8 cellular contexts compared by ENCODE assay signal in the genomic region with DNA sequence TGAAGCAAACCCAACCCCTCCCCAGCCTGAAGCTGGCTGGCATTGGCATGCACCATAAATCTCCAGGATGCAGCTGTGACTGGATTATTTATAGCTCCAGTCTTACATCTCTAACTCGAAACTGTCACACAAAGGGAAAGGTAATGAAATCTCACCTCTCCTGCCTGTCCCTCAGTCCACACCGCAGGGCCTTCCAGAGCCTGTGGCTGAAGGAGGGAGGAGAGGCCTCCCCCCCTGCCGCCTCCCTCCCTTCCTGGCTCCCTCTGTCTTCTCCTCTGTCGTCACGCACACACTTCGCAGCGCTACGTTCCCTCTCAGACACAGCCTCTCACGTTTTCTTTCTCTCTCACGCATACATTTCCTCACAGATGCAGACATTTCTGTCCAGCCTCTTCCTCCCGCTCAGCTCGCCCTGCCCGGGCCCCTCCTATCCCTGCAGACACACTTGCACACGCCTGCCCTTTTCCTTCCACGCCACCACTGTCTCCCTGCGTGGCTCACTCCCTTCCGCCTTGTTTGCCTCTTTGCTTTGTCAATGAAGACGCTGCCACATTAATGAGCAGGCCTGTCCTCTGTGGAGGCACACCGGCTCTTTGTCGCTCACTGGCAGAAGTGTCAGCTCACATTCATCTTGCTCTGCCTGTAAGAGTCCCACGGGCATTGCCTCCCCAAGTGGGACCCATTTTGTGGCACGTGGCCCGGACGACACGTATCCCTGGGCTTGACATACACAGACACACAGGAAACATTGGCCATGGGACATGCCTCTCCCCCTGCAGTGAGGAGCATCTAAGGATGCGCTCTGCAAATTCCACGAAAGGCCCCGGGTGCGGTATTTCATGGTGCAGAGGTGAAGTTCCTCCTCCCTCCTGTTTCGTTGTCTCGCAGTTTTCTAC. TPM values are rescaled to one million over a fixed set of nuclear protein-coding genes. Genes with fewer than 3 reads are reported as not detected.
DNase-seq lines count a peak whose midpoint lies in the region; ATAC-seq and TF ChIP-seq lines count a peak whose summit lies in the region.

No MANE protein-coding gene starts in this region.

- BruUV-seq in Panc1 (replicated peaks; lab: Mats Ljungman, UMichigan) = no TSS peak

- no peak overlapping the region for H3K27ac ChIP-seq in Panc1 (ENCODE audit: low read length)
- peak overlapping the region; percentile 87 for H3K27ac ChIP-seq in prostate gland

- 27% methylated on average over 31 of the region's 31 CpGs for WGBS in prostate gland

- TF ChIP-seq CTCF in Panc1 (IDR thresholded peaks at IDR 0.05) (no peak), fibroblast of the aortic adventitia (IDR thresholded peaks at IDR 0.05; ENCODE audit: insufficient read depth, low read length) (no peak), prostate gland (IDR thresholded peaks at IDR 0.05) (peak in 1 of 4 experiments; percentile 10)

- ATAC-seq in HG03095 (IDR thresholded peaks at IDR 0.05; ENCODE audit: unreplicated experiment) (peak; percentile 52), Panc1 (peak; percentile 31; the same call in 1 of the 2 replicates), HG03280 (IDR thresholded peaks at IDR 0.05; ENCODE audit: unreplicated experiment) (no peak), HG03442 (IDR thresholded peaks at IDR 0.05; ENCODE audit: unreplicated experiment) (no peak)

- in situ Hi-C loops in Panc1 (cut with HindIII; ENCODE audit: low pct_unique_long_range_greater_than_20kb, low sequenced_read_pairs) = no loop called here

- H3K4me3 ChIP-seq in Panc1 (ENCODE audit: low read depth in 2 of 2, low read length in 2 of 2) (no peak overlapping the region), fibroblast of the aortic adventitia (ENCODE audit: low read depth, low read length) (no peak overlapping the region), prostate gland (peak overlapping the region in 1 of 2 donors; percentile 13)

- no peaks in the 10 kb centered on the region for H3K27me3 ChIP-seq in Panc1 (ENCODE audit: control insufficient read depth, insufficient read depth, low read length)
- H3K27me3 ChIP-seq in prostate gland (replicated peaks; ENCODE audit: insufficient read depth) = no peaks in the 10 kb centered on the region

- intact Hi-C loops in Panc1 (cut with micrococcal nuclease; ENCODE audit: unreplicated experiment) (no loop called here), prostate gland (cut with DNase I) (no loop called here)

- H3K9me3 ChIP-seq in Panc1 (ENCODE audit: control insufficient read depth, insufficient read depth, low read depth, low read length) (no peaks in the 10 kb centered on the region), prostate gland (no peaks in the 10 kb centered on the region)

- CTCF ChIA-PET in Panc1 (lab: Charles Lee) = no interaction called here

- DNase-seq in ELR (ENCODE audit: low read depth) (peak; percentile 17), Panc1 (ENCODE audit: low read depth, low spot score) (no peak), fibroblast of the aortic adventitia (ENCODE audit: low read depth) (peak; percentile 76), prostate gland (ENCODE audit: low spot score) (peak; percentile 72), GOT3 (lab: John Stamatoyannopoulos, UW) (no peak)

- no peak for TF ChIP-seq POLR2A in prostate gland (IDR thresholded peaks at IDR 0.05)

- H3K4me1 ChIP-seq in Panc1 (ENCODE audit: control insufficient read depth, insufficient read depth, low read length) = peaks cover 3% of the 10 kb centered on the region
- peaks cover 12% of the 10 kb centered on the region for H3K4me1 ChIP-seq in prostate gland (replicated peaks)

- H3K36me3 ChIP-seq in Panc1 (ENCODE audit: control insufficient read depth, insufficient read depth, low read length) (no peaks in the 10 kb centered on the region), prostate gland (no peaks in the 10 kb centered on the region)

- POLR2A ChIA-PET in Panc1 (lab: Charles Lee) = no interaction called here

RNA-seq across cellular contexts. Expression of gene IRF2BPL, which starts 27.9 kb away (rescaled TPM):
- total RNA-seq in Panc1 (2021; ENCODE audit: unreplicated experiment) = 83.3 TPM
- 118 TPM for polyA plus RNA-seq in Panc1 (2012; ENCODE audit: insufficient read length)
- 21.6 and 25.8 TPM in 2 replicates for total RNA-seq in fibroblast of the aortic adventitia (ENCODE audit: low replicate concordance)
- 100 to 1,000 TPM; 113 to 141 TPM for total RNA-seq in prostate gland

Comparison
In these comparisons a context has a peak if more than half of its experiments do, and no peak if none do; other contexts are left out.
1. DNase-seq: peak in ELR (single experiment), fibroblast of the aortic adventitia (single experiment) and prostate gland (single experiment); none in Panc1 (single experiment) and GOT3 (single experiment).
2. ATAC-seq: peak in HG03095 (single experiment) and Panc1 (single experiment); none in HG03280 (single experiment) and HG03442 (single experiment).